Comparison of ENCODE assay signal across 21 cellular contexts in the genomic region with DNA sequence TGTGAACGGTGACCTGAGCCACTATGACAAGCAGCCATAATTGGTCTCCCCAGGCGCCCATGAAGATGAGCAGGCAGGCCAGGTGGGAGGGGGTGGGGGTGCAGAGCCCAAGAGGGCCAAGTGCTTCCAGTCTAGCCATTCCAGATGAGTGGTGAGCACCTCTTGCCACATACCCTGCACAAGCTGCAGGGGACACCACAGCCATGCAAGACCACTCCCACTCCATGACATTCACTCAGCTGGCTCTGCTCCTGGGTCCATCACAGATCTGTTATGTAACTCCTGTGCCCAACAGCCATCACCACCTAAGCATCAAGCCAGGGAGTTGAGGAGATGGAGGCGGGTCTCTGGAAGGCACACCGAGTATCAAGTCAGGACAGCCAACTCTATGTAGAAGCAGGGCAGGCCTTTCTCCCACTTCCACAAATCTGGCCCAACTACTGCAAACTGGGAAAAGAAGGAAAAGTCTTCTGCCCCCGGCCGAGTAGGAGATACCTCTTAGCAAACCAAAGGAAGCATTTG. TPM values are rescaled to one million over a fixed set of nuclear protein-coding genes. Genes with fewer than 3 reads are reported as not detected.
A peak's percentile ranks its signal among the peaks of the same experiment; 100 is the strongest.
DNase-seq lines count a peak whose midpoint lies in the region; ATAC-seq and TF ChIP-seq lines count a peak whose summit lies in the region.
"Had no signal": no experiment of that assay in that cellular context is flagged by ENCODE, and none has a peak within 500 bp of the region (broad histone marks: within the 10 kb centered on the region; RNA-seq: fewer than 3 reads in every experiment).

No MANE protein-coding gene starts in this region.

- ATAC-seq in heart left ventricle, result no peak
- ATAC-seq in GM21360 (IDR thresholded peaks at IDR 0.05; ENCODE audit: unreplicated experiment), result no peak
- ATAC-seq: HCT116, K562 had no signal

- H3K27me3 ChIP-seq in heart left ventricle (no peaks in the 10 kb centered on the region), layer of hippocampus (ENCODE audit: control insufficient read depth, insufficient read depth, low read length) (no peaks in the 10 kb centered on the region), subcutaneous abdominal adipose tissue (ENCODE audit: control insufficient read depth in 5 of 5, insufficient read depth in 4 of 5, low read length in 5 of 5) (no peaks in the 10 kb centered on the region)
- H3K27me3 ChIP-seq: BE2C had no signal

- H3K27ac Mint-ChIP-seq in activated T-helper 2 cell treated with anti-CD3 and anti-CD28 coated beads, Interferon-gamma antibody, Interleukin-2, Interleukin-4, amounts not matched to agents 10 μg/mL and 5 μg/mL and 100 μg/mL, durations not matched to agents 14 hours and 24 hours and 36 hours, result no peak overlapping the region

- CTCF ChIA-PET in RWPE1 (lab: Yijun Ruan, JAX) (no interaction called here), HEK293T (lab: Yijun Ruan, JAX) (no interaction called here)

- H3K9me3 Mint-ChIP-seq in activated T-helper 2 cell treated with anti-CD3 and anti-CD28 coated beads, Interferon-gamma antibody, Interleukin-2, Interleukin-4, amounts not matched to agents 10 μg/mL and 5 μg/mL and 100 μg/mL, durations not matched to agents 14 hours and 24 hours and 36 hours, result no peaks in the 10 kb centered on the region
- H3K9me3 Mint-ChIP-seq: CD4-positive, CD25-positive, alpha-beta regulatory T cell had no signal

- DNase-seq in heart left ventricle, result no peak
- DNase-seq in cardiac septum (ENCODE audit: low spot score), result no peak
- DNase-seq in RWPE1 (ENCODE audit: low spot score), result no peak
- no peak for DNase-seq in HEK293T (ENCODE audit: extremely low spot score)
- DNase-seq in activated T-helper 2 cell treated with anti-CD3 and anti-CD28 coated beads, Interferon-gamma antibody, Interleukin-2, Interleukin-4, amounts not matched to agents 10 μg/mL and 5 μg/mL and 100 μg/mL, durations not matched to agents 14 hours and 24 hours and 36 hours (ENCODE audit: low spot score), result no peak
- DNase-seq: 8988T; BE2C; CD4-positive, CD25-positive, alpha-beta regulatory T cell; COR-L47; DMS 273 treated with DMSO at 0.1 percent for 48 hours; DND-41; NCI-H1105 treated with DMSO at 0.1 percent for 48 hours; NCI-H1694; NCI-H2081 treated with DMSO at 0.1 percent for 48 hours; NCI-H748 treated with DMSO at 0.1 percent for 48 hours; SHP77 treated with DMSO at 0.1 percent for 48 hours had no signal

- H3K9ac ChIP-seq in subcutaneous abdominal adipose tissue (ENCODE audit: low read length in 5 of 5), result peak overlapping the region in 1 of 5 donors; percentile 28

- H3K9me3 ChIP-seq in heart left ventricle (no peaks in the 10 kb centered on the region), subcutaneous abdominal adipose tissue (ENCODE audit: control insufficient read depth in 5 of 5, low read length in 5 of 5) (no peaks in the 10 kb centered on the region)
- H3K9me3 ChIP-seq: BE2C had no signal

- peaks cover 0 to 13% (median 0%) of the 10 kb centered on the region in 9 donors for H3K36me3 ChIP-seq in heart left ventricle
- H3K36me3 ChIP-seq in subcutaneous abdominal adipose tissue (ENCODE audit: control insufficient read depth in 5 of 5, insufficient read depth in 5 of 5, low read length in 5 of 5), result peaks cover 0 to 11% (median 5%) of the 10 kb centered on the region in 5 donors
- H3K36me3 ChIP-seq: BE2C had no signal

- WGBS in heart left ventricle, 4 donors, result 80 to 86% (median 83%) methylated on average over 6 of the region's 6 CpGs

- no peak for TF ChIP-seq CTCF in heart left ventricle (IDR thresholded peaks at IDR 0.05)
- TF ChIP-seq CTCF in RWPE1 (conservative IDR thresholded peaks at IDR 0.05; ENCODE audit: low read depth), result no peak

- H3K36me3 Mint-ChIP-seq in activated T-helper 2 cell treated with anti-CD3 and anti-CD28 coated beads, Interferon-gamma antibody, Interleukin-2, Interleukin-4, amounts not matched to agents 10 μg/mL and 5 μg/mL and 100 μg/mL, durations not matched to agents 14 hours and 24 hours and 36 hours (ENCODE audit: low read depth), result no peaks in the 10 kb centered on the region

- no peak for TF ChIP-seq POLR2A in heart left ventricle (IDR thresholded peaks at IDR 0.05)

- H3K4me3 ChIP-seq in heart left ventricle (no peak overlapping the region), subcutaneous abdominal adipose tissue (ENCODE audit: low read depth in 1 of 5, low read length in 5 of 5) (no peak overlapping the region)
- H3K4me3 ChIP-seq: K562 had no signal

- H3K27me3 Mint-ChIP-seq in activated T-helper 2 cell treated with anti-CD3 and anti-CD28 coated beads, Interferon-gamma antibody, Interleukin-2, Interleukin-4, amounts not matched to agents 10 μg/mL and 5 μg/mL and 100 μg/mL, durations not matched to agents 14 hours and 24 hours and 36 hours (ENCODE audit: low read depth), result no peaks in the 10 kb centered on the region
- H3K27me3 Mint-ChIP-seq: CD4-positive, CD25-positive, alpha-beta regulatory T cell had no signal

- peaks cover 27% of the 10 kb centered on the region for H3K4me1 Mint-ChIP-seq in activated T-helper 2 cell treated with anti-CD3 and anti-CD28 coated beads, Interferon-gamma antibody, Interleukin-2, Interleukin-4, amounts not matched to agents 10 μg/mL and 5 μg/mL and 100 μg/mL, durations not matched to agents 14 hours and 24 hours and 36 hours (ENCODE audit: low read depth)

- peak overlapping the region in 8 of 12 donors; percentile 16 to 99 (median 82) for H3K27ac ChIP-seq in heart left ventricle
- H3K27ac ChIP-seq in RWPE1, result peak overlapping the region; percentile 26
- peak overlapping the region; percentile 30 for H3K27ac ChIP-seq in layer of hippocampus (ENCODE audit: low read depth, low read length)
- H3K27ac ChIP-seq in subcutaneous abdominal adipose tissue (ENCODE audit: low read depth, low read length), result peak overlapping the region; percentile 70

- intact Hi-C loops in heart left ventricle (cut with DNase I), result loop anchor here in 6 of 10 donors (5.0 to 10.0 kb wide), 6 partner anchors 43 to 308 kb away; a partner anchor contains a TSS
- intact Hi-C loops in cardiac septum (cut with DNase I), result loop anchor here (5.0 kb wide), 1 partner anchor 88 kb away; no protein-coding TSS in a partner anchor
- intact Hi-C loops in activated T-helper 2 cell treated with anti-CD3 and anti-CD28 coated beads, Interferon-gamma antibody, Interleukin-2, Interleukin-4, amounts not matched to agents 10 μg/mL and 5 μg/mL and 100 μg/mL, durations not matched to agents 14 hours and 24 hours and 36 hours (cut with micrococcal nuclease), result loop anchor here (5.0 kb wide), 1 partner anchor 88 kb away; no protein-coding TSS in a partner anchor

- H3K4me1 ChIP-seq in heart left ventricle (peaks cover 16 to 91% (median 72%) of the 10 kb centered on the region in 12 donors), subcutaneous abdominal adipose tissue (ENCODE audit: control insufficient read depth in 5 of 5, insufficient read depth in 5 of 5, low read length in 5 of 5) (peaks cover 14 to 78% (median 71%) of the 10 kb centered on the region in 5 donors)
- H3K4me1 ChIP-seq: BE2C had no signal

- POLR2A ChIA-PET in RWPE1 (lab: Yijun Ruan, JAX; ENCODE audit: low non-redundant PET) (no interaction called here), HEK293T (lab: Yijun Ruan, JAX) (no interaction called here)

- H3K4me3 Mint-ChIP-seq in activated T-helper 2 cell treated with anti-CD3 and anti-CD28 coated beads, Interferon-gamma antibody, Interleukin-2, Interleukin-4, amounts not matched to agents 10 μg/mL and 5 μg/mL and 100 μg/mL, durations not matched to agents 14 hours and 24 hours and 36 hours (ENCODE audit: low read depth), result no peak overlapping the region

TF ChIP-seq in HEK293T, 16 proteins besides CTCF, POLR2A, EP300 and RAD21:
- TF ChIP-seq FOXK2 (IDR thresholded peaks at IDR 0.05) (no peak), BHLHE40 (IDR thresholded peaks at IDR 0.05; ENCODE audit: borderline replicate concordance) (no peak), HDGF (IDR thresholded peaks at IDR 0.05; ENCODE audit: borderline replicate concordance) (no peak), FOXA1 (IDR thresholded peaks at IDR 0.05) (no peak), L3MBTL2 (conservative IDR thresholded peaks at IDR 0.05) (no peak), ELF4 (IDR thresholded peaks at IDR 0.05) (no peak)

RNA-seq across cellular contexts. Expression of a gene that starts 8.4 kb away (rescaled TPM):
- 100 to 1,000 TPM in 1 of 9 donors, 10 to 100 TPM in 8; 37.6 to 103 (median 47.0) TPM for total RNA-seq in heart left ventricle
- polyA plus RNA-seq in heart left ventricle, result 10 to 100 TPM; 19.5 to 54.4 TPM
- total RNA-seq in cardiac septum, result 58.1 TPM
- 34.8 and 35.8 TPM in 2 replicates for total RNA-seq in activated T-helper 2 cell treated with anti-CD3 and anti-CD28 coated beads, Interferon-gamma antibody, Interleukin-2, Interleukin-4, amounts not matched to agents 10 μg/mL and 5 μg/mL and 100 μg/mL, durations not matched to agents 14 hours and 24 hours and 36 hours

RNA-seq across cellular contexts. Expression of a gene that starts 52.9 kb away (rescaled TPM):
- total RNA-seq in heart left ventricle (100 to 1,000 TPM in 1 of 9 donors, 10 to 100 TPM in 8; 59.7 to 117 (median 72.6) TPM), cardiac septum (95.7 TPM)
- 100 to 1,000 TPM in 1 of 2 donors, 10 to 100 TPM in 1; 64.8 to 125 TPM for polyA plus RNA-seq in heart left ventricle
- 155 and 160 TPM in 2 replicates for total RNA-seq in activated T-helper 2 cell treated with anti-CD3 and anti-CD28 coated beads, Interferon-gamma antibody, Interleukin-2, Interleukin-4, amounts not matched to agents 10 μg/mL and 5 μg/mL and 100 μg/mL, durations not matched to agents 14 hours and 24 hours and 36 hours

Comparison
In these comparisons a context has a peak if more than half of its experiments do, and no peak if none do; other contexts are left out.
1. H3K27ac ChIP-seq: peak in every context shown above with its lines; median percentile 82 in heart left ventricle; 70 in subcutaneous abdominal adipose tissue; 30 in layer of hippocampus; 26 in RWPE1.